In the genomic region with DNA sequence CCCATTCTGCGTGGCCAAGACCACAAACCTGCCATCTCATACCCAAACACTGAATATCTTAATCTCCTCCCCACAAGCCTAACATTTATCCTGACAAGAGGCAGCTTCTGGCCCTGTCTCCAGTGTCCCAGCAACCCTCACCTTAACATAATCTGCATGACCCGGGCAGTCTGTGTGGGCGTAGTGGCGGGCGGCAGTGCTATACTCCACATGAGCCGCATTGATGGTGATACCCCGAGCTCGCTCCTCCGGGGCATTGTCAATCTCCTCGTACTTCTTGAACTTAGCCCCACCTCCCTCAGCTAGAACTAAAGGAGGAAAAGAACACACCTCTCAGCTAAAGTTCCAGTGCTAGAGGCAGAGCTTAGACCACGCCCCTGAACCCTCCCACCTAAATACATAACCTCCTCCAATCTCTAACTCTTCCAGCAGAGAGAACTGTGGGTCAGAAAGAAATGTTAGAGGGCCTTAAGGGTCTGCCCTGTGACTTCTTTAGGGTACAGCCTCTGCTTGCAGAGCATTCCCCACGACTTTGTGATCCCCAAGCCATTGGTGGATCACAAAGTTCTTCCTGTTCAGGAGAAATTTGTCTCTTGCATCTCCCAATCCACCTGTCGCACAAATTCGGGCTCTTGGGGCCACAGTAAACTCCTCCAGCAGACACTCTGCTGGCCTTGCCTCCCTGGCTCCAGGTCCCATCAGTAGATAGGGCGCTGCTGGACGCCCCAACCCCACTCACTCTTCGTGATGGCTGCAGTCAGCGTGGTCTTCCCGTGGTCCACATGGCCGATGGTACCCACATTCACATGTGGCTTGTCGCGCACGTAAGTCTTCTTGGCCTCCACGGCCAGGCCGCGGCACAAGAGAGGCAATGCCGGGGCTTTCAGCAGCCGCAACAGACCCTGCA, we compare ENCODE assay signal across 8 cellular contexts. TPM values are rescaled to one million over a fixed set of nuclear protein-coding genes. Genes with fewer than 3 reads are reported as not detected.
A peak's percentile ranks its signal among the peaks of the same experiment; 100 is the strongest.
DNase-seq lines count a peak whose midpoint lies in the region; ATAC-seq, FAIRE-seq and TF ChIP-seq lines count a peak whose summit lies in the region.

No MANE protein-coding gene starts in this region.

- no peak for FAIRE-seq in astrocyte (lab: Jason Lieb, UNC)

- peak overlapping the region; percentile 97 for H3K4me3 Mint-ChIP-seq in astrocyte (ENCODE audit: unreplicated experiment)

- no peaks in the 10 kb centered on the region for H3K9me3 Mint-ChIP-seq in astrocyte (ENCODE audit: unreplicated experiment)

- H3K27me3 ChIP-seq in BLaER1 treated with 17β-estradiol and CSF1 and Interleukin-3, amounts not matched to agents 10 nM and 100 nM, result no peaks in the 10 kb centered on the region
- no peaks in the 10 kb centered on the region for H3K27me3 ChIP-seq in astrocyte (ENCODE audit: insufficient read depth, low read length)

- peak overlapping the region; percentile 86 to 99 (median 91) for H3K4me3 ChIP-seq in BLaER1 treated with 17β-estradiol and CSF1 and Interleukin-3, amounts not matched to agents 10 nM and 100 nM
- peak overlapping the region; percentile 84 for H3K4me3 ChIP-seq in astrocyte (ENCODE audit: insufficient read depth, low read depth, low read length)

- TF ChIP-seq CTCF in astrocyte (IDR thresholded peaks at IDR 0.05; ENCODE audit: insufficient read depth, low read depth, low read length), result no peak

- H3K79me2 ChIP-seq in astrocyte (ENCODE audit: insufficient read depth, low read length), result peaks cover 41% of the 10 kb centered on the region

- H3K9ac ChIP-seq in BLaER1 treated with 17β-estradiol and CSF1 and Interleukin-3, amounts not matched to agents 10 nM and 100 nM, result peak overlapping the region; percentile 88 to 97 (median 93)
- peak overlapping the region; percentile 88 for H3K9ac ChIP-seq in astrocyte (ENCODE audit: low read length)

- peaks cover 6% of the 10 kb centered on the region for H3K36me3 Mint-ChIP-seq in astrocyte (ENCODE audit: low read depth, unreplicated experiment)

- H4K20me1 ChIP-seq in BLaER1 treated with 17β-estradiol and CSF1 and Interleukin-3, amounts not matched to agents 10 nM and 100 nM, result peaks cover 0 to 55% (median 39%) of the 10 kb centered on the region in 11 experiments; a peak in 18 of 22 replicates
- H4K20me1 ChIP-seq in astrocyte (ENCODE audit: insufficient read depth, low read length), result peaks cover 14% of the 10 kb centered on the region

- no peaks in the 10 kb centered on the region for H3K9me3 ChIP-seq in BLaER1 treated with 17β-estradiol and CSF1 and Interleukin-3, amounts not matched to agents 10 nM and 100 nM (replicated peaks in 1 of 11)
- H3K9me3 ChIP-seq in astrocyte (ENCODE audit: insufficient read depth, low read depth, low read length), result no peaks in the 10 kb centered on the region

- DNase-seq in NCI-H226 (peak; percentile 64), astrocyte (ENCODE audit: low read depth) (no peak), iris pigment epithelial cell (ENCODE audit: low read depth) (peak; percentile 52), NCI-H2029 treated with DMSO at 0.1 percent for 48 hours (lab: John Stamatoyannopoulos, UW) (no peak)
- peak; percentile 23 to 31 for DNase-seq in stimulated activated CD4-positive, alpha-beta T cell treated with anti-CD3 and anti-CD28 coated beads, Interleukin-2, amount 100 ng/mL, for 48 hours

- peaks cover 37 to 54% (median 48%) of the 10 kb centered on the region in 11 experiments for H3K36me3 ChIP-seq in BLaER1 treated with 17β-estradiol and CSF1 and Interleukin-3, amounts not matched to agents 10 nM and 100 nM
- H3K36me3 ChIP-seq in astrocyte (ENCODE audit: insufficient read depth, low read length), result peaks cover 23% of the 10 kb centered on the region

- no peaks in the 10 kb centered on the region for H3K27me3 Mint-ChIP-seq in astrocyte (ENCODE audit: low read depth, unreplicated experiment)

- H3K4me1 ChIP-seq in BLaER1 treated with 17β-estradiol and CSF1 and Interleukin-3, amounts not matched to agents 10 nM and 100 nM, result peaks cover 28 to 45% (median 31%) of the 10 kb centered on the region in 10 experiments
- peaks cover 12% of the 10 kb centered on the region for H3K4me1 ChIP-seq in astrocyte (ENCODE audit: insufficient read depth, low read length)

- H2AFZ ChIP-seq in astrocyte (ENCODE audit: low read depth, low read length), result peak overlapping the region; percentile 74

- H3K27ac ChIP-seq in BLaER1 treated with 17β-estradiol and CSF1 and Interleukin-3, amounts not matched to agents 10 nM and 100 nM, result peak overlapping the region; percentile 75 to 95 (median 88)
- H3K27ac ChIP-seq in astrocyte (ENCODE audit: low read depth, low read length), result peak overlapping the region; percentile 66

- H3K4me1 Mint-ChIP-seq in astrocyte (ENCODE audit: low read depth, unreplicated experiment), result peaks cover 9% of the 10 kb centered on the region

- H3K4me2 ChIP-seq in BLaER1 treated with 17β-estradiol and CSF1 and Interleukin-3, amounts not matched to agents 10 nM and 100 nM, result peak overlapping the region; percentile 83 to 98 (median 92)
- peak overlapping the region; percentile 95 for H3K4me2 ChIP-seq in astrocyte (ENCODE audit: low read length)

- ATAC-seq in GM19397 (IDR thresholded peaks at IDR 0.05; ENCODE audit: unreplicated experiment), result peak; percentile 3
- ATAC-seq in HG03095 (IDR thresholded peaks at IDR 0.05; ENCODE audit: unreplicated experiment), result no peak

- H3K27ac Mint-ChIP-seq in astrocyte (ENCODE audit: unreplicated experiment), result peak overlapping the region; percentile 96

RNA-seq across cellular contexts. Expression of a gene that starts 0.7 kb away (rescaled TPM):
- 136 and 147 TPM in 2 replicates for total RNA-seq in astrocyte

RNA-seq across cellular contexts. Expression of a gene that starts 18.2 kb away (rescaled TPM):
- 27.6 and 34.2 TPM in 2 replicates for total RNA-seq in astrocyte

RNA-seq across cellular contexts. Expression of a gene that starts 22.6 kb away (rescaled TPM):
- 169 and 191 TPM in 2 replicates for total RNA-seq in astrocyte

RNA-seq across cellular contexts. Expression of a gene that starts 32.9 kb away (rescaled TPM):
- total RNA-seq in astrocyte, result 1.0 and 2.0 TPM in 2 replicates

Comparison
In these comparisons a context has a peak if more than half of its experiments do, and no peak if none do; other contexts are left out.
1. DNase-seq: peak in NCI-H226 (single experiment), iris pigment epithelial cell (single experiment) and stimulated activated CD4-positive, alpha-beta T cell treated with anti-CD3 and anti-CD28 coated beads, Interleukin-2, amount 100 ng/mL, for 48 hours (2 of 2); none in astrocyte (single experiment) and NCI-H2029 treated with DMSO at 0.1 percent for 48 hours (single experiment).